In the genomic region with DNA sequence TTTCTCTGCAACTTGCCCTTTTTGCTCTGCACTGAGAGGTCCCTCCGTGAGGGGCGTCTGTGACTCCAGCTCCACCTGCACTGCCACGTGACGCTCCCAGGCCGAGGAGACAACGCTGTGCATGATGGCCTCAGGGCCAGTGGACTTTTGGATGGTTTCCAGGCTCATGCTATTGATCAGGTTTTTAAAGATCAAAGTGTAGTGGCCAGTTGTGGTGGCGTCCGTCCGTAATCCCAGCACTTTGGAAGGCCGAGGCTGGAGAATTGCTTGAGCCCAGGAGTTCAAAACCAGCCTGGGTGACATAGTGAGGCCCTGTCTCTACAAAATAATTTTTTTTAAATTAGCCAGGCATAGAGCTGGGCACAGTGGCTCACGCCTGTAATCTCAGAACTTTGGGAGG, we compare ENCODE assay signal across 1 cellular context.
TF ChIP-seq lines count a peak whose summit lies in the region.

No MANE protein-coding gene starts in this region.

TF ChIP-seq in HepG2, 621 proteins besides CTCF, POLR2A, EP300 and RAD21 (continued from another document and continues in another):
- TF ChIP-seq, protein P1, sequence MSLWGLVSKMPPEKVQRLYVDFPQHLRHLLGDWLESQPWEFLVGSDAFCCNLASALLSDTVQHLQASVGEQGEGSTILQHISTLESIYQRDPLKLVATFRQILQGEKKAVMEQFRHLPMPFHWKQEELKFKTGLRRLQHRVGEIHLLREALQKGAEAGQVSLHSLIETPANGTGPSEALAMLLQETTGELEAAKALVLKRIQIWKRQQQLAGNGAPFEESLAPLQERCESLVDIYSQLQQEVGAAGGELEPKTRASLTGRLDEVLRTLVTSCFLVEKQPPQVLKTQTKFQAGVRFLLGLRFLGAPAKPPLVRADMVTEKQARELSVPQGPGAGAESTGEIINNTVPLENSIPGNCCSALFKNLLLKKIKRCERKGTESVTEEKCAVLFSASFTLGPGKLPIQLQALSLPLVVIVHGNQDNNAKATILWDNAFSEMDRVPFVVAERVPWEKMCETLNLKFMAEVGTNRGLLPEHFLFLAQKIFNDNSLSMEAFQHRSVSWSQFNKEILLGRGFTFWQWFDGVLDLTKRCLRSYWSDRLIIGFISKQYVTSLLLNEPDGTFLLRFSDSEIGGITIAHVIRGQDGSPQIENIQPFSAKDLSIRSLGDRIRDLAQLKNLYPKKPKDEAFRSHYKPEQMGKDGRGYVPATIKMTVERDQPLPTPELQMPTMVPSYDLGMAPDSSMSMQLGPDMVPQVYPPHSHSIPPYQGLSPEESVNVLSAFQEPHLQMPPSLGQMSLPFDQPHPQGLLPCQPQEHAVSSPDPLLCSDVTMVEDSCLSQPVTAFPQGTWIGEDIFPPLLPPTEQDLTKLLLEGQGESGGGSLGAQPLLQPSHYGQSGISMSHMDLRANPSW (CRISPR knock-in tag; IDR thresholded peaks at IDR 0.05; ENCODE audit: borderline replicate concordance), result no peak
- TF ChIP-seq NBN (conservative IDR thresholded peaks at IDR 0.05), result no peak
- TF ChIP-seq KLF15 (CRISPR knock-in tag; IDR thresholded peaks at IDR 0.05; ENCODE audit: borderline replicate concordance), result no peak
- TF ChIP-seq SNRNP70 (IDR thresholded peaks at IDR 0.05; ENCODE audit: low read depth, low read length), result no peak
- TF ChIP-seq, protein P2, sequence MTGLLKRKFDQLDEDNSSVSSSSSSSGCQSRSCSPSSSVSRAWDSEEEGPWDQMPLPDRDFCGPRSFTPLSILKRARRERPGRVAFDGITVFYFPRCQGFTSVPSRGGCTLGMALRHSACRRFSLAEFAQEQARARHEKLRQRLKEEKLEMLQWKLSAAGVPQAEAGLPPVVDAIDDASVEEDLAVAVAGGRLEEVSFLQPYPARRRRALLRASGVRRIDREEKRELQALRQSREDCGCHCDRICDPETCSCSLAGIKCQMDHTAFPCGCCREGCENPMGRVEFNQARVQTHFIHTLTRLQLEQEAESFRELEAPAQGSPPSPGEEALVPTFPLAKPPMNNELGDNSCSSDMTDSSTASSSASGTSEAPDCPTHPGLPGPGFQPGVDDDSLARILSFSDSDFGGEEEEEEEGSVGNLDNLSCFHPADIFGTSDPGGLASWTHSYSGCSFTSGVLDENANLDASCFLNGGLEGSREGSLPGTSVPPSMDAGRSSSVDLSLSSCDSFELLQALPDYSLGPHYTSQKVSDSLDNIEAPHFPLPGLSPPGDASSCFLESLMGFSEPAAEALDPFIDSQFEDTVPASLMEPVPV (CRISPR knock-in tag; IDR thresholded peaks at IDR 0.05), result no peak
- no peak for TF ChIP-seq ZNF225 (CRISPR knock-in tag; IDR thresholded peaks at IDR 0.05)
- no peak for TF ChIP-seq ZSCAN29 (CRISPR knock-in tag; conservative IDR thresholded peaks at IDR 0.05)
- TF ChIP-seq CEBPB (IDR thresholded peaks at IDR 0.05; ENCODE audit: borderline replicate concordance, low read depth, low read length), result no peak
- no peak for TF ChIP-seq ZNF44 (CRISPR knock-in tag; IDR thresholded peaks at IDR 0.05)
- peak; percentile 74 for TF ChIP-seq FOSL2 (CRISPR knock-in tag; IDR thresholded peaks at IDR 0.05)
- peak; percentile 71 for TF ChIP-seq ZBTB33 (CRISPR knock-in tag; IDR thresholded peaks at IDR 0.05)
- peak; percentile 38; the same call in 1 of the 2 replicates for TF ChIP-seq SP5 (CRISPR knock-in tag; IDR thresholded peaks at IDR 0.05; ENCODE audit: borderline replicate concordance, low read depth)
- peak; percentile 74; the same call in 1 of the 2 replicates for TF ChIP-seq ZNF691 (CRISPR knock-in tag; IDR thresholded peaks at IDR 0.05; ENCODE audit: borderline replicate concordance, low read depth)
- peak; percentile 84 for TF ChIP-seq KDM3A (CRISPR knock-in tag; IDR thresholded peaks at IDR 0.05; ENCODE audit: low read depth)
- TF ChIP-seq ZNF3 (CRISPR knock-in tag; IDR thresholded peaks at IDR 0.05), result no peak
- no peak for TF ChIP-seq ZIK1 (CRISPR knock-in tag; IDR thresholded peaks at IDR 0.05; ENCODE audit: borderline replicate concordance, low read depth)
- TF ChIP-seq BORCS8-MEF2B (CRISPR knock-in tag; IDR thresholded peaks at IDR 0.05), result peak; percentile 86
- peak; percentile 91 for TF ChIP-seq HOXA3 (CRISPR knock-in tag; IDR thresholded peaks at IDR 0.05)
- TF ChIP-seq KDM6A (CRISPR knock-in tag; IDR thresholded peaks at IDR 0.05; ENCODE audit: low read depth), result no peak
- peak; percentile 90; the same call in 1 of the 2 replicates for TF ChIP-seq ZNF746 (CRISPR knock-in tag; IDR thresholded peaks at IDR 0.05)
- TF ChIP-seq, protein P3, sequence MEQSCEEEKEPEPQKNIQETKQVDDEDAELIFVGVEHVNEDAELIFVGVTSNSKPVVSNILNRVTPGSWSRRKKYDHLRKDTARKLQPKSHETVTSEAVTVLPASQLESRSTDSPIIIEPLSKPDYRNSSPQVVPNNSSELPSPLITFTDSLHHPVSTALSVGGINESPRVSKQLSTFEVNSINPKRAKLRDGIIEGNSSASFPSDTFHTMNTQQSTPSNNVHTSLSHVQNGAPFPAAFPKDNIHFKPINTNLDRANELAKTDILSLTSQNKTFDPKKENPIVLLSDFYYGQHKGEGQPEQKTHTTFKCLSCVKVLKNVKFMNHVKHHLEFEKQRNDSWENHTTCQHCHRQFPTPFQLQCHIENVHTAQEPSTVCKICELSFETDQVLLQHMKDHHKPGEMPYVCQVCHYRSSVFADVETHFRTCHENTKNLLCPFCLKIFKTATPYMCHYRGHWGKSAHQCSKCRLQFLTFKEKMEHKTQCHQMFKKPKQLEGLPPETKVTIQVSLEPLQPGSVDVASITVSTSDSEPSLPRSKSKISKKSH (CRISPR knock-in tag; IDR thresholded peaks at IDR 0.05; ENCODE audit: borderline replicate concordance), result no peak
- 0 out of 2 replicates have a peak, but pooled peaks have one; percentile 47 for TF ChIP-seq SOX13 (IDR thresholded peaks at IDR 0.05)
- TF ChIP-seq SOX13 (CRISPR knock-in tag; conservative IDR thresholded peaks at IDR 0.05 in 1 of 2, IDR thresholded peaks at IDR 0.05 in 1 of 2), result peak in 1 of 2 experiments; percentile 76; a peak in 2 of 4 replicates
- no peak for TF ChIP-seq SMAD9 (CRISPR knock-in tag; IDR thresholded peaks at IDR 0.05)
- TF ChIP-seq ZNF10 (CRISPR knock-in tag; IDR thresholded peaks at IDR 0.05; ENCODE audit: borderline replicate concordance, low read depth), result no peak
- TF ChIP-seq, protein P4, sequence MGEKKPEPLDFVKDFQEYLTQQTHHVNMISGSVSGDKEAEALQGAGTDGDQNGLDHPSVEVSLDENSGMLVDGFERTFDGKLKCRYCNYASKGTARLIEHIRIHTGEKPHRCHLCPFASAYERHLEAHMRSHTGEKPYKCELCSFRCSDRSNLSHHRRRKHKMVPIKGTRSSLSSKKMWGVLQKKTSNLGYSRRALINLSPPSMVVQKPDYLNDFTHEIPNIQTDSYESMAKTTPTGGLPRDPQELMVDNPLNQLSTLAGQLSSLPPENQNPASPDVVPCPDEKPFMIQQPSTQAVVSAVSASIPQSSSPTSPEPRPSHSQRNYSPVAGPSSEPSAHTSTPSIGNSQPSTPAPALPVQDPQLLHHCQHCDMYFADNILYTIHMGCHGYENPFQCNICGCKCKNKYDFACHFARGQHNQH (CRISPR knock-in tag; IDR thresholded peaks at IDR 0.05), result peak; percentile 86
- no peak for TF ChIP-seq MXD1 (CRISPR knock-in tag; IDR thresholded peaks at IDR 0.05)
- peak; percentile 66; the same call in 1 of the 2 replicates for TF ChIP-seq NFIC (IDR thresholded peaks at IDR 0.05; ENCODE audit: low read length)
- TF ChIP-seq SAP130 (CRISPR knock-in tag; IDR thresholded peaks at IDR 0.05; ENCODE audit: low read depth), result peak; percentile 90
- no peak; a peak in 1 of 4 replicates for TF ChIP-seq KLF16 (CRISPR knock-in tag; IDR thresholded peaks at IDR 0.05)
- no peak for TF ChIP-seq ZNF335 (CRISPR knock-in tag; IDR thresholded peaks at IDR 0.05)
- TF ChIP-seq FIP1L1 (IDR thresholded peaks at IDR 0.05; ENCODE audit: borderline replicate concordance, insufficient read depth, low read depth, low read length), result no peak
- TF ChIP-seq MED1 (CRISPR knock-in tag; IDR thresholded peaks at IDR 0.05), result peak; percentile 95
- no peak for TF ChIP-seq SMARCC2 (IDR thresholded peaks at IDR 0.05)
- no peak for TF ChIP-seq PREB (CRISPR knock-in tag; IDR thresholded peaks at IDR 0.05)
- no peak for TF ChIP-seq EZH2 (conservative IDR thresholded peaks at IDR 0.05; ENCODE audit: low read depth, low read length)
- TF ChIP-seq ZNF276 (CRISPR knock-in tag; IDR thresholded peaks at IDR 0.05; ENCODE audit: low read depth), result no peak
- TF ChIP-seq TBP (CRISPR knock-in tag; IDR thresholded peaks at IDR 0.05), result no peak
- TF ChIP-seq, protein P5, sequence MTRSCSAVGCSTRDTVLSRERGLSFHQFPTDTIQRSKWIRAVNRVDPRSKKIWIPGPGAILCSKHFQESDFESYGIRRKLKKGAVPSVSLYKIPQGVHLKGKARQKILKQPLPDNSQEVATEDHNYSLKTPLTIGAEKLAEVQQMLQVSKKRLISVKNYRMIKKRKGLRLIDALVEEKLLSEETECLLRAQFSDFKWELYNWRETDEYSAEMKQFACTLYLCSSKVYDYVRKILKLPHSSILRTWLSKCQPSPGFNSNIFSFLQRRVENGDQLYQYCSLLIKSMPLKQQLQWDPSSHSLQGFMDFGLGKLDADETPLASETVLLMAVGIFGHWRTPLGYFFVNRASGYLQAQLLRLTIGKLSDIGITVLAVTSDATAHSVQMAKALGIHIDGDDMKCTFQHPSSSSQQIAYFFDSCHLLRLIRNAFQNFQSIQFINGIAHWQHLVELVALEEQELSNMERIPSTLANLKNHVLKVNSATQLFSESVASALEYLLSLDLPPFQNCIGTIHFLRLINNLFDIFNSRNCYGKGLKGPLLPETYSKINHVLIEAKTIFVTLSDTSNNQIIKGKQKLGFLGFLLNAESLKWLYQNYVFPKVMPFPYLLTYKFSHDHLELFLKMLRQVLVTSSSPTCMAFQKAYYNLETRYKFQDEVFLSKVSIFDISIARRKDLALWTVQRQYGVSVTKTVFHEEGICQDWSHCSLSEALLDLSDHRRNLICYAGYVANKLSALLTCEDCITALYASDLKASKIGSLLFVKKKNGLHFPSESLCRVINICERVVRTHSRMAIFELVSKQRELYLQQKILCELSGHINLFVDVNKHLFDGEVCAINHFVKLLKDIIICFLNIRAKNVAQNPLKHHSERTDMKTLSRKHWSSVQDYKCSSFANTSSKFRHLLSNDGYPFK (CRISPR knock-in tag; IDR thresholded peaks at IDR 0.05; ENCODE audit: borderline replicate concordance), result peak; percentile 62; the same call in 1 of the 2 replicates
- no peak for TF ChIP-seq ZFP1 (CRISPR knock-in tag; IDR thresholded peaks at IDR 0.05)
- no peak for TF ChIP-seq NFYB (CRISPR knock-in tag; IDR thresholded peaks at IDR 0.05)
- no peak for TF ChIP-seq ZNF841 (CRISPR knock-in tag; IDR thresholded peaks at IDR 0.05; ENCODE audit: borderline replicate concordance)
- no peak for TF ChIP-seq ZNF431 (CRISPR knock-in tag; IDR thresholded peaks at IDR 0.05; ENCODE audit: borderline replicate concordance, low read depth)
- no peak; the same call in 1 of the 2 replicates for TF ChIP-seq ZNF549 (CRISPR knock-in tag; IDR thresholded peaks at IDR 0.05)
- no peak for TF ChIP-seq NFE2L1 (CRISPR knock-in tag; IDR thresholded peaks at IDR 0.05; ENCODE audit: borderline replicate concordance)
- peak; percentile 90 for TF ChIP-seq MIXL1 (CRISPR knock-in tag; IDR thresholded peaks at IDR 0.05)
